In the genomic region with DNA sequence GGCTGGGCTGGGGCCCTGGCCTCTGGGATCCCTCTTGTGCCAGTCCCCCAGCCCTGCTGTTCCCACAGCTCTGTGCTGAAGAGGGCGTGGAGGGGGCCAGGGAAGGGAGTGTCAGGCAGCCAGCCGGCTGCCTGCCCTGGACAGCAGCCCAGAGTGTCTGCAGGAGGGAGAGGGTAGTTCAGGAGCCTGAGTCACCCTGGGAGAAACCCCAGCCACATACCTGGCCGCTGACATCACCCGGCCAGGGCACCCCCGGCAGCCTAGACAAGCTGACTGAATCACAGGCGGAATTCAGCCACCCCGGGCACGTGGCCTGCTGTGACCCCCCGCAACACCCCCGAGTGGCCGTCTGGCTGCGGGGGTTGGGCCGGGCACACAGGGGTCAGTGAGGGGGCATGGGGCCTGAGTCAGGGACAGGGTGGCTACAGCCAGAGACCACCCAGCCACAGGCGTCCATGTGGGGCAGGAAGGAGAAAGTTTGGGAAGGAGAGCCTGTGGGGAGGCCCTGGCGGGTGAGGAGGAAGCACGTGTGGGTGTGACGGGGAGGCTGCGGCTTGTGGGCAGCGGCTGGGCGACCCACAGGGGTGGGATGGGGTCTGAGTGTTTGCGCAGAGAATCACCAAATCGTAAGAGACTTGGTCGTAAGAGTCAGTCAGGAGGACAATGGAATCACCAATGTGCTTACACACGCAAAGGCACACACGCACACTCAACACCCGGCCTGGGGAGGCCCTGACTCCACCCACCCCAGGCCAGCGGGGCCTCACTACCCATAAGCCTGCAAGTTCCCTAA, we compare ENCODE assay signal across 1 cellular context.
TF ChIP-seq lines count a peak whose summit lies in the region.

No MANE protein-coding gene starts in this region.

TF ChIP-seq in HepG2, 621 proteins besides CTCF, POLR2A, EP300 and RAD21 (continued from another document and continues in another):
- TF ChIP-seq, protein P1, sequence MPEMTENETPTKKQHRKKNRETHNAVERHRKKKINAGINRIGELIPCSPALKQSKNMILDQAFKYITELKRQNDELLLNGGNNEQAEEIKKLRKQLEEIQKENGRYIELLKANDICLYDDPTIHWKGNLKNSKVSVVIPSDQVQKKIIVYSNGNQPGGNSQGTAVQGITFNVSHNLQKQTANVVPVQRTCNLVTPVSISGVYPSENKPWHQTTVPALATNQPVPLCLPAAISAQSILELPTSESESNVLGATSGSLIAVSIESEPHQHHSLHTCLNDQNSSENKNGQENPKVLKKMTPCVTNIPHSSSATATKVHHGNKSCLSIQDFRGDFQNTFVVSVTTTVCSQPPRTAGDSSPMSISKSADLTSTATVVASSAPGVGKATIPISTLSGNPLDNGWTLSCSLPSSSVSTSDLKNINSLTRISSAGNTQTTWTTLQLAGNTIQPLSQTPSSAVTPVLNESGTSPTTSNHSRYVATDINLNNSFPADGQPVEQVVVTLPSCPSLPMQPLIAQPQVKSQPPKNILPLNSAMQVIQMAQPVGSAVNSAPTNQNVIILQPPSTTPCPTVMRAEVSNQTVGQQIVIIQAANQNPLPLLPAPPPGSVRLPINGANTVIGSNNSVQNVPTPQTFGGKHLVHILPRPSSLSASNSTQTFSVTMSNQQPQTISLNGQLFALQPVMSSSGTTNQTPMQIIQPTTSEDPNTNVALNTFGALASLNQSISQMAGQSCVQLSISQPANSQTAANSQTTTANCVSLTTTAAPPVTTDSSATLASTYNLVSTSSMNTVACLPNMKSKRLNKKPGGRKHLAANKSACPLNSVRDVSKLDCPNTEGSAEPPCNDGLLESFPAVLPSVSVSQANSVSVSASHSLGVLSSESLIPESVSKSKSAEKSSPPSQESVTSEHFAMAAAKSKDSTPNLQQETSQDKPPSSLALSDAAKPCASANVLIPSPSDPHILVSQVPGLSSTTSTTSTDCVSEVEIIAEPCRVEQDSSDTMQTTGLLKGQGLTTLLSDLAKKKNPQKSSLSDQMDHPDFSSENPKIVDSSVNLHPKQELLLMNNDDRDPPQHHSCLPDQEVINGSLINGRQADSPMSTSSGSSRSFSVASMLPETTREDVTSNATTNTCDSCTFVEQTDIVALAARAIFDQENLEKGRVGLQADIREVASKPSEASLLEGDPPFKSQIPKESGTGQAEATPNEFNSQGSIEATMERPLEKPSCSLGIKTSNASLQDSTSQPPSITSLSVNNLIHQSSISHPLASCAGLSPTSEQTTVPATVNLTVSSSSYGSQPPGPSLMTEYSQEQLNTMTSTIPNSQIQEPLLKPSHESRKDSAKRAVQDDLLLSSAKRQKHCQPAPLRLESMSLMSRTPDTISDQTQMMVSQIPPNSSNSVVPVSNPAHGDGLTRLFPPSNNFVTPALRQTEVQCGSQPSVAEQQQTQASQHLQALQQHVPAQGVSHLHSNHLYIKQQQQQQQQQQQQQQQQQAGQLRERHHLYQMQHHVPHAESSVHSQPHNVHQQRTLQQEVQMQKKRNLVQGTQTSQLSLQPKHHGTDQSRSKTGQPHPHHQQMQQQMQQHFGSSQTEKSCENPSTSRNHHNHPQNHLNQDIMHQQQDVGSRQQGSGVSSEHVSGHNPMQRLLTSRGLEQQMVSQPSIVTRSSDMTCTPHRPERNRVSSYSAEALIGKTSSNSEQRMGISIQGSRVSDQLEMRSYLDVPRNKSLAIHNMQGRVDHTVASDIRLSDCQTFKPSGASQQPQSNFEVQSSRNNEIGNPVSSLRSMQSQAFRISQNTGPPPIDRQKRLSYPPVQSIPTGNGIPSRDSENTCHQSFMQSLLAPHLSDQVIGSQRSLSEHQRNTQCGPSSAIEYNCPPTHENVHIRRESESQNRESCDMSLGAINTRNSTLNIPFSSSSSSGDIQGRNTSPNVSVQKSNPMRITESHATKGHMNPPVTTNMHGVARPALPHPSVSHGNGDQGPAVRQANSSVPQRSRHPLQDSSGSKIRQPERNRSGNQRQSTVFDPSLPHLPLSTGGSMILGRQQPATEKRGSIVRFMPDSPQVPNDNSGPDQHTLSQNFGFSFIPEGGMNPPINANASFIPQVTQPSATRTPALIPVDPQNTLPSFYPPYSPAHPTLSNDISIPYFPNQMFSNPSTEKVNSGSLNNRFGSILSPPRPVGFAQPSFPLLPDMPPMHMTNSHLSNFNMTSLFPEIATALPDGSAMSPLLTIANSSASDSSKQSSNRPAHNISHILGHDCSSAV (CRISPR knock-in tag; IDR thresholded peaks at IDR 0.05; ENCODE audit: borderline replicate concordance): no peak
- TF ChIP-seq MEF2D (CRISPR knock-in tag; IDR thresholded peaks at IDR 0.05): peak; percentile 79
- TF ChIP-seq RFXAP (CRISPR knock-in tag; IDR thresholded peaks at IDR 0.05; ENCODE audit: borderline replicate concordance): 0 out of 2 replicates have a peak, but pooled peaks have one; percentile 17
- no peak for TF ChIP-seq TOE1 (CRISPR knock-in tag; IDR thresholded peaks at IDR 0.05)
- TF ChIP-seq ZNF281 (CRISPR knock-in tag; IDR thresholded peaks at IDR 0.05; ENCODE audit: borderline replicate concordance): peak; percentile 60; the same call in 1 of the 2 replicates
- 0 out of 2 replicates have a peak, but pooled peaks have one; percentile 34 for TF ChIP-seq FOXP4 (CRISPR knock-in tag; IDR thresholded peaks at IDR 0.05)
- 0 out of 2 replicates have a peak, but pooled peaks have one; percentile 74 for TF ChIP-seq ZNF235 (CRISPR knock-in tag; IDR thresholded peaks at IDR 0.05; ENCODE audit: borderline replicate concordance)
- TF ChIP-seq ZFP91 (CRISPR knock-in tag; IDR thresholded peaks at IDR 0.05; ENCODE audit: borderline replicate concordance): peak; percentile 72; the same call in 1 of the 2 replicates
- TF ChIP-seq MXD1 (CRISPR knock-in tag; IDR thresholded peaks at IDR 0.05): peak; percentile 78; the same call in 1 of the 2 replicates
- no peak; the same call in 1 of the 2 replicates for TF ChIP-seq BCL3 (CRISPR knock-in tag; IDR thresholded peaks at IDR 0.05)
- 0 out of 2 replicates have a peak, but pooled peaks have one; percentile 44 for TF ChIP-seq FOXC1 (CRISPR knock-in tag; IDR thresholded peaks at IDR 0.05; ENCODE audit: borderline replicate concordance)
- peak; percentile 21; the same call in 1 of the 2 replicates for TF ChIP-seq NFYB (CRISPR knock-in tag; IDR thresholded peaks at IDR 0.05)
- TF ChIP-seq, protein P2, sequence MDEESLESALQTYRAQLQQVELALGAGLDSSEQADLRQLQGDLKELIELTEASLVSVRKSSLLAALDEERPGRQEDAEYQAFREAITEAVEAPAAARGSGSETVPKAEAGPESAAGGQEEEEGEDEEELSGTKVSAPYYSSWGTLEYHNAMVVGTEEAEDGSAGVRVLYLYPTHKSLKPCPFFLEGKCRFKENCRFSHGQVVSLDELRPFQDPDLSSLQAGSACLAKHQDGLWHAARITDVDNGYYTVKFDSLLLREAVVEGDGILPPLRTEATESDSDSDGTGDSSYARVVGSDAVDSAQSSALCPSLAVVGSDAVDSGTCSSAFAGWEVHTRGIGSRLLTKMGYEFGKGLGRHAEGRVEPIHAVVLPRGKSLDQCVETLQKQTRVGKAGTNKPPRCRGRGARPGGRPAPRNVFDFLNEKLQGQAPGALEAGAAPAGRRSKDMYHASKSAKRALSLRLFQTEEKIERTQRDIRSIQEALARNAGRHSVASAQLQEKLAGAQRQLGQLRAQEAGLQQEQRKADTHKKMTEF (CRISPR knock-in tag; IDR thresholded peaks at IDR 0.05): peak; percentile 89
- TF ChIP-seq ZNF607 (CRISPR knock-in tag; IDR thresholded peaks at IDR 0.05; ENCODE audit: borderline replicate concordance): peak; percentile 70; the same call in 1 of the 2 replicates
- no peak for TF ChIP-seq POLR2AphosphoS5 (IDR thresholded peaks at IDR 0.05; ENCODE audit: low read depth, low read length)
- no peak for TF ChIP-seq FOXP1 (IDR thresholded peaks at IDR 0.05)
- TF ChIP-seq FOXP1 (CRISPR knock-in tag; IDR thresholded peaks at IDR 0.05): peak; percentile 49; the same call in 1 of the 2 replicates
- peak; percentile 86 for TF ChIP-seq PHF21A (CRISPR knock-in tag; IDR thresholded peaks at IDR 0.05)
- no peak for TF ChIP-seq KAT7 (CRISPR knock-in tag; IDR thresholded peaks at IDR 0.05; ENCODE audit: borderline replicate concordance)
- TF ChIP-seq MBNL3 (CRISPR knock-in tag; conservative IDR thresholded peaks at IDR 0.05): no peak
- peak; percentile 66; the same call in 1 of the 2 replicates for TF ChIP-seq DMAP1 (CRISPR knock-in tag; IDR thresholded peaks at IDR 0.05)
- peak; percentile 87 for TF ChIP-seq TAF15 (IDR thresholded peaks at IDR 0.05; ENCODE audit: low read depth, low read length, poor library complexity, severe bottlenecking)
- peak; percentile 79 for TF ChIP-seq HDAC1 (CRISPR knock-in tag; IDR thresholded peaks at IDR 0.05)
- peak; percentile 99 for TF ChIP-seq ATF2 (CRISPR knock-in tag; IDR thresholded peaks at IDR 0.05)
- no peak for TF ChIP-seq ZBTB39 (CRISPR knock-in tag; IDR thresholded peaks at IDR 0.05)
